Comparison of ENCODE assay signal across 9 cellular contexts in the genomic region with DNA sequence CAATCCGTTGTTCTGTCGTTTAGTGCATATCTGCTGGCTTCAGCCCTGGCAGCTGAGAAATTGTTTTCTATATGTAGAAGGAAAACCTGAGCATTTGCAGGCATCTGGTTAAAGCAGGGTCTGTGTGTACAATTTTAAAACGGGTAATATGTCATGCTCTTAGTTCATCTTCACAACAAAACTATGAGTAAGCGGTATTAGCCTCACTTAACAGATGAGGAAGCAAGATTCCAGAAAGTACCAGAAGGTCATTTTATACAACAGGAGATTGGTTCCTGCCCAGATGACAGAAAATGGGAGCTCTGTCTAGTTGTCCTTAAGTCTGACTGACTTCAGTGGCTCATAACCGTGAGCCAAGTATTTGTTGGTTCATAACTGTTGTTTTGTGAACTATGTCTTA. TPM values are rescaled to one million over a fixed set of nuclear protein-coding genes. Genes with fewer than 3 reads are reported as not detected.
DNase-seq lines count a peak whose midpoint lies in the region; ATAC-seq and TF ChIP-seq lines count a peak whose summit lies in the region.
"Had no signal": no experiment of that assay in that cellular context is flagged by ENCODE, and none has a peak within 500 bp of the region (broad histone marks: within the 10 kb centered on the region; RNA-seq: fewer than 3 reads in every experiment).

No MANE protein-coding gene starts in this region.

- no peak overlapping the region for H2BK15ac ChIP-seq in neuronal stem cell (ENCODE audit: low read length)

- H3K9me2 ChIP-seq in OCI-LY7 (ENCODE audit: insufficient read depth, low read length) = no peaks in the 10 kb centered on the region

- H3K36me3 Mint-ChIP-seq in CD8-positive, alpha-beta memory T cell = peaks cover 0 to 50% (median 8%) of the 10 kb centered on the region in 3 donors
- peaks cover 41% of the 10 kb centered on the region for H3K36me3 Mint-ChIP-seq in endodermal cell (ENCODE audit: low read depth)

- H3K4ac ChIP-seq in neuronal stem cell (ENCODE audit: low read length) = no peak overlapping the region

- no peak for DNase-seq in CD8-positive, alpha-beta memory T cell
- DNase-seq in OCI-LY7 (ENCODE audit: low spot score) = no peak
- no peak for DNase-seq in endodermal cell
- no peak for DNase-seq in neuronal stem cell (ENCODE audit: low spot score)
- no peak for DNase-seq in caudate nucleus (lab: John Stamatoyannopoulos, UW)
- no peak for DNase-seq in NCI-H345 treated with DMSO at 0.1 percent for 48 hours (lab: John Stamatoyannopoulos, UW; ENCODE audit: unreplicated experiment)
- DNase-seq in DMS 273 (lab: John Stamatoyannopoulos, UW; ENCODE audit: unreplicated experiment) = no peak

- H3K27me3 Mint-ChIP-seq in CD8-positive, alpha-beta memory T cell = no peaks in the 10 kb centered on the region
- no peaks in the 10 kb centered on the region for H3K27me3 Mint-ChIP-seq in endodermal cell (ENCODE audit: insufficient read depth)

- peaks cover 28% of the 10 kb centered on the region for H3K4me1 ChIP-seq in CD8-positive, alpha-beta memory T cell (ENCODE audit: insufficient read depth, low read length)
- H3K4me1 ChIP-seq in OCI-LY7 (ENCODE audit: insufficient read depth, low read length, poor library complexity, severe bottlenecking) = peaks cover 22% of the 10 kb centered on the region
- peaks cover 6% of the 10 kb centered on the region for H3K4me1 ChIP-seq in endodermal cell (ENCODE audit: control insufficient read depth, insufficient read depth, low read length)
- peaks cover 5 to 9% of the 10 kb centered on the region in 2 donors for H3K4me1 ChIP-seq in neuronal stem cell (ENCODE audit: control insufficient read depth in 2 of 2, insufficient read depth in 1 of 2, low read depth in 1 of 2, low read length in 2 of 2)

- no peaks in the 10 kb centered on the region for H3K27me3 ChIP-seq in CD8-positive, alpha-beta memory T cell (ENCODE audit: insufficient read depth, low read length, poor library complexity, severe bottlenecking)
- H3K27me3 ChIP-seq in endodermal cell (ENCODE audit: control insufficient read depth, insufficient read depth, low read length, poor library complexity, severe bottlenecking) (no peaks in the 10 kb centered on the region), neuronal stem cell (ENCODE audit: control insufficient read depth in 3 of 3, insufficient read depth in 3 of 3, low read depth in 1 of 3, low read length in 3 of 3) (no peaks in the 10 kb centered on the region)

- no peaks in the 10 kb centered on the region for H3K9me3 Mint-ChIP-seq in CD8-positive, alpha-beta memory T cell
- no peaks in the 10 kb centered on the region for H3K9me3 Mint-ChIP-seq in endodermal cell

- H2AK5ac ChIP-seq in neuronal stem cell (ENCODE audit: low read depth, low read length) = no peak overlapping the region

- H3K4me1 Mint-ChIP-seq in CD8-positive, alpha-beta memory T cell = peaks cover 35 to 47% (median 44%) of the 10 kb centered on the region in 3 donors
- H3K4me1 Mint-ChIP-seq in endodermal cell = peaks cover 13% of the 10 kb centered on the region

- peaks cover 31% of the 10 kb centered on the region for H3K36me3 ChIP-seq in CD8-positive, alpha-beta memory T cell (ENCODE audit: insufficient read depth, low read length)
- H3K36me3 ChIP-seq in OCI-LY7 (ENCODE audit: insufficient read depth, low read length) = peaks cover 78% of the 10 kb centered on the region
- peaks cover 60% of the 10 kb centered on the region for H3K36me3 ChIP-seq in endodermal cell (ENCODE audit: control insufficient read depth, insufficient read depth, low read length)
- H3K36me3 ChIP-seq in neuronal stem cell (replicated peaks in 1 of 2; ENCODE audit: control insufficient read depth in 2 of 2, insufficient read depth in 2 of 2, low read length in 2 of 2) = peaks cover 32 to 81% of the 10 kb centered on the region in 2 donors

- no peak overlapping the region for H2AFZ ChIP-seq in OCI-LY7 (ENCODE audit: low read length)
- no peak overlapping the region for H2AFZ ChIP-seq in neuronal stem cell (ENCODE audit: low read length)

- peak overlapping the region; percentile 72 for H3K4me3 ChIP-seq in CD8-positive, alpha-beta memory T cell (ENCODE audit: low read length)
- H3K4me3 ChIP-seq in OCI-LY7 (ENCODE audit: low read depth, low read length, poor library complexity, severe bottlenecking) (peak overlapping the region; percentile 96), endodermal cell (ENCODE audit: low read length) (peak overlapping the region; percentile 97), neuronal stem cell (ENCODE audit: low read length in 2 of 2) (peak overlapping the region in 1 of 2 donors; percentile 84)

- no peaks in the 10 kb centered on the region for H3K9me3 ChIP-seq in CD8-positive, alpha-beta memory T cell (ENCODE audit: low read length)
- H3K9me3 ChIP-seq in OCI-LY7 (ENCODE audit: low read length) (no peaks in the 10 kb centered on the region), endodermal cell (ENCODE audit: control insufficient read depth, low read length) (no peaks in the 10 kb centered on the region), neuronal stem cell (replicated peaks in 1 of 2; ENCODE audit: control insufficient read depth in 2 of 2, insufficient read depth in 1 of 2, low read depth in 1 of 2, low read length in 2 of 2) (no peaks in the 10 kb centered on the region)

- no TSS peak for BruUV-seq in OCI-LY7 (replicated peaks; lab: Mats Ljungman, UMichigan)

- ATAC-seq in GM19351 (IDR thresholded peaks at IDR 0.05; ENCODE audit: unreplicated experiment) = no peak

- peak overlapping the region; percentile 30 to 99 (median 98) for H3K27ac Mint-ChIP-seq in CD8-positive, alpha-beta memory T cell
- H3K27ac Mint-ChIP-seq in endodermal cell = peak overlapping the region; percentile 78

- intact Hi-C loops in OCI-LY7 (cut with micrococcal nuclease; ENCODE audit: unreplicated experiment) = loop anchor here (5.0 kb wide), 1 partner anchor 120 kb away; the partner anchor contains the start of genes ILK and RRP8

- no peak overlapping the region for H2BK120ac ChIP-seq in neuronal stem cell (ENCODE audit: low read depth, low read length)

- H3K79me1 ChIP-seq in neuronal stem cell (ENCODE audit: low read depth, low read length) = peaks cover 14% of the 10 kb centered on the region

- no peak overlapping the region for H3K14ac ChIP-seq in neuronal stem cell (ENCODE audit: low read length)

- WGBS in endodermal cell (ENCODE audit: insufficient coverage in 1 of 2, insufficient read length in 1 of 2), 2 experiments = 92 to 95% methylated on average over 3 to 5 of the region's 5 CpGs
- WGBS in neuronal stem cell (ENCODE audit: extremely low coverage in 2 of 2, insufficient read length in 2 of 2, insufficient replicate concordance in 1 of 2), 2 donors = no CpG with 5 or more reads among the region's 5 CpGs

- H2BK12ac ChIP-seq in neuronal stem cell (ENCODE audit: low read length) = no peak overlapping the region

- peak overlapping the region; percentile 94 for H3K4me2 ChIP-seq in OCI-LY7 (ENCODE audit: low read length)
- H3K4me2 ChIP-seq in neuronal stem cell (ENCODE audit: insufficient read depth, low read length, poor library complexity, severe bottlenecking) = peak overlapping the region; percentile 85

- no peak overlapping the region for H2BK5ac ChIP-seq in neuronal stem cell (ENCODE audit: low read length)

- H3K79me2 ChIP-seq in OCI-LY7 (ENCODE audit: insufficient read depth, low read depth, low read length) = peaks cover 38% of the 10 kb centered on the region

- no peak overlapping the region for H4K8ac ChIP-seq in neuronal stem cell (ENCODE audit: low read depth, low read length)

- H3K9ac ChIP-seq in endodermal cell (ENCODE audit: extremely low read depth, low read length, poor library complexity, severe bottlenecking) (peak overlapping the region; percentile 98), neuronal stem cell (ENCODE audit: low read depth, low read length, poor library complexity) (no peak overlapping the region)

- CTCF ChIA-PET in CD8-positive, alpha-beta memory T cell (lab: Charles Lee) = interaction anchor here (1.2 to 2.3 kb wide), 9 partner anchors 8 to 201 kb away, joined by 3 to 32 read pairs (median 6); partner anchors contain the start of genes HPX, MRPL17 and RRP8
- CTCF ChIA-PET in OCI-LY7 (lab: Charles Lee; ENCODE audit: unreplicated experiment) = no interaction called here

- peak overlapping the region; percentile 55 to 99 (median 95) for H3K4me3 Mint-ChIP-seq in CD8-positive, alpha-beta memory T cell
- peak overlapping the region; percentile 94 for H3K4me3 Mint-ChIP-seq in endodermal cell

- no peak overlapping the region for H3K18ac ChIP-seq in neuronal stem cell (ENCODE audit: low read length)

- no peak overlapping the region for H3K23ac ChIP-seq in neuronal stem cell (ENCODE audit: low read depth, low read length, poor library complexity)

- peaks cover 10% of the 10 kb centered on the region for H4K20me1 ChIP-seq in OCI-LY7 (ENCODE audit: insufficient read depth, low read length)

- H4K91ac ChIP-seq in neuronal stem cell (ENCODE audit: low read depth, low read length, poor library complexity) = no peak overlapping the region

- POLR2A ChIA-PET in CD8-positive, alpha-beta memory T cell (lab: Charles Lee) = interaction anchor here (1.0 to 2.0 kb wide), 6 partner anchors 80 to 201 kb away, joined by 3 to 12 read pairs (median 6); partner anchors contain the start of genes MRPL17, SMPD1 and TAF10
- POLR2A ChIA-PET in OCI-LY7 (lab: Charles Lee) = interaction anchor here (0.6 to 2.1 kb wide), 14 partner anchors 8 to 201 kb away, joined by 3 to 13 read pairs (median 4); partner anchors contain the start of genes MRPL17, TPP1 and TRIM3

- TF ChIP-seq CTCF in OCI-LY7 (conservative IDR thresholded peaks at IDR 0.05; ENCODE audit: low read length) = no peak
- TF ChIP-seq CTCF in endodermal cell (conservative IDR thresholded peaks at IDR 0.05) = no peak

- H3K27ac ChIP-seq in CD8-positive, alpha-beta memory T cell (ENCODE audit: low read depth, low read length) = peak overlapping the region; percentile 94
- H3K27ac ChIP-seq in OCI-LY7 (ENCODE audit: low read depth, low read length, poor library complexity, severe bottlenecking) = peak overlapping the region; percentile 70
- no peak overlapping the region for H3K27ac ChIP-seq in endodermal cell (ENCODE audit: low read depth, low read length)
- no peak overlapping the region for H3K27ac ChIP-seq in neuronal stem cell (replicated peaks; ENCODE audit: low read length)
- H3K27ac ChIP-seq in caudate nucleus (ENCODE audit: low read depth, low read length) = no peak overlapping the region

RNA-seq across cellular contexts. Expression of gene TIMM10B, which starts 1.1 kb away (rescaled TPM):
- total RNA-seq in CD8-positive, alpha-beta memory T cell = 10 to 100 TPM; 43.6 to 46.3 TPM
- polyA plus RNA-seq in CD8-positive, alpha-beta memory T cell = 32.1 TPM
- total RNA-seq in OCI-LY7 (2014; rRNA removed; shearing (Covaris generic)) = 43.7 and 52.8 TPM in 2 replicates
- total RNA-seq in OCI-LY7 (2022) (49.9 and 54.6 TPM in 2 replicates), endodermal cell (10 to 100 TPM; 29.6 to 30.5 TPM)
- 32.9 TPM for polyA plus RNA-seq in endodermal cell (2013, experiment 1 of 2)
- polyA plus RNA-seq in endodermal cell (2013, experiment 2 of 2) = 27.5 TPM
- 33.0 TPM for polyA plus RNA-seq in neuronal stem cell (2013, experiment 1 of 2)
- polyA plus RNA-seq in neuronal stem cell (2013, experiment 2 of 2) = 33.9 TPM

RNA-seq across cellular contexts. Expression of gene ARFIP2, which starts 1.3 kb away (rescaled TPM):
- 10 to 100 TPM; 46.9 to 47.5 TPM for total RNA-seq in CD8-positive, alpha-beta memory T cell
- polyA plus RNA-seq in CD8-positive, alpha-beta memory T cell = 35.2 TPM
- 40.7 and 55.9 TPM in 2 replicates for total RNA-seq in OCI-LY7 (2014; rRNA removed; shearing (Covaris generic))
- total RNA-seq in OCI-LY7 (2022) = 44.0 and 49.0 TPM in 2 replicates
- 10 to 100 TPM; 56.5 to 56.8 TPM for total RNA-seq in endodermal cell
- polyA plus RNA-seq in endodermal cell (2013, experiment 1 of 2) = 37.3 TPM
- 32.9 TPM for polyA plus RNA-seq in endodermal cell (2013, experiment 2 of 2)
- polyA plus RNA-seq in neuronal stem cell (2013, experiment 1 of 2) = 29.5 TPM
- polyA plus RNA-seq in neuronal stem cell (2013, experiment 2 of 2) = 27.5 TPM

RNA-seq across cellular contexts. Expression of gene TRIM3, which starts 8.7 kb away (rescaled TPM):
- 1 to 10 TPM; 6.4 to 6.8 TPM for total RNA-seq in CD8-positive, alpha-beta memory T cell
- polyA plus RNA-seq in CD8-positive, alpha-beta memory T cell = 2.4 TPM
- total RNA-seq in OCI-LY7 (2014; rRNA removed; shearing (Covaris generic)) = 8.5 and 21.3 TPM in 2 replicates
- total RNA-seq in OCI-LY7 (2022) (14.7 and 15.5 TPM in 2 replicates), endodermal cell (10 to 100 TPM; 13.0 to 18.0 TPM)
- polyA plus RNA-seq in endodermal cell (2013, experiment 1 of 2) = 19.9 TPM
- 17.8 TPM for polyA plus RNA-seq in endodermal cell (2013, experiment 2 of 2)
- polyA plus RNA-seq in neuronal stem cell (2013, experiment 1 of 2) = 11.0 TPM
- polyA plus RNA-seq in neuronal stem cell (2013, experiment 2 of 2) = 10.0 TPM

RNA-seq across cellular contexts. Expression of gene DNHD1, which starts 14.6 kb away (rescaled TPM):
- 1 to 10 TPM; 8.0 to 9.2 TPM for total RNA-seq in CD8-positive, alpha-beta memory T cell
- polyA plus RNA-seq in CD8-positive, alpha-beta memory T cell = 1.9 TPM
- 19.3 and 24.3 TPM in 2 replicates for total RNA-seq in OCI-LY7 (2014; rRNA removed; shearing (Covaris generic))
- total RNA-seq in OCI-LY7 (2022) = 52.7 and 56.6 TPM in 2 replicates
- total RNA-seq in endodermal cell = 10 to 100 TPM; 11.0 to 12.2 TPM
- polyA plus RNA-seq in endodermal cell (2013, experiment 1 of 2) = 7.1 TPM
- polyA plus RNA-seq in endodermal cell (2013, experiment 2 of 2) = 8.3 TPM
- polyA plus RNA-seq in neuronal stem cell (2013, experiment 1 of 2) = 4.4 TPM
- 5.0 TPM for polyA plus RNA-seq in neuronal stem cell (2013, experiment 2 of 2)

RNA-seq across cellular contexts. Expression of gene HPX, which starts 41.6 kb away (rescaled TPM):
- under 1 TPM in 1 of 2 experiments, not detected in 1; 0.27 TPM for total RNA-seq in CD8-positive, alpha-beta memory T cell
- not detected for polyA plus RNA-seq in CD8-positive, alpha-beta memory T cell
- total RNA-seq in OCI-LY7 (2014; rRNA removed; shearing (Covaris generic)) = 0.16 TPM in 1 of 2 replicates, not detected in the other
- total RNA-seq in OCI-LY7 (2022) = 1.2 and 5.2 TPM in 2 replicates
- total RNA-seq in endodermal cell = 1 to 10 TPM; 3.9 to 6.0 TPM
- 2.6 TPM for polyA plus RNA-seq in endodermal cell (2013, experiment 1 of 2)
- 2.3 TPM for polyA plus RNA-seq in endodermal cell (2013, experiment 2 of 2)
- polyA plus RNA-seq in neuronal stem cell (2013, experiment 1 of 2) = 0.84 TPM
- polyA plus RNA-seq in neuronal stem cell (2013, experiment 2 of 2) = 0.71 TPM
- total RNA-seq: NCI-H460 had no signal

Comparison
In these comparisons a context has a peak if more than half of its experiments do, and no peak if none do; other contexts are left out.
1. H3K27ac ChIP-seq: peak in CD8-positive, alpha-beta memory T cell (single experiment) and OCI-LY7 (single experiment); none in endodermal cell (single experiment), neuronal stem cell (single experiment) and caudate nucleus (single experiment).